Comparison of ENCODE assay signal across 1 cellular context in genomic region chr1:230978491-230979388, GRCh38.
TF ChIP-seq lines count a peak whose summit lies in the region.

Gene ARV1 (plus strand): TSS chr1:230979094. CDS start chr1:230979106, 12 bp downstream.
Gene TTC13 (minus strand): TSS chr1:230978861. CDS start chr1:230978830, 31 bp downstream.

TF ChIP-seq in HepG2, 621 proteins besides CTCF, POLR2A, EP300 and RAD21 (continued from another document and continues in another):
- peak; percentile 85; the same call in 1 of the 2 replicates for TF ChIP-seq ZNF792 (CRISPR knock-in tag; IDR thresholded peaks at IDR 0.05)
- no peak for TF ChIP-seq ZNF256 (CRISPR knock-in tag; conservative IDR thresholded peaks at IDR 0.05)
- TF ChIP-seq SP2 (CRISPR knock-in tag; IDR thresholded peaks at IDR 0.05) = peak; percentile 92
- TF ChIP-seq THAP8 (CRISPR knock-in tag; IDR thresholded peaks at IDR 0.05; ENCODE audit: borderline replicate concordance) = no peak
- peak; percentile 83; the same call in 1 of the 2 replicates for TF ChIP-seq MYPOP (CRISPR knock-in tag; IDR thresholded peaks at IDR 0.05)
- no peak for TF ChIP-seq ZBTB42 (CRISPR knock-in tag; IDR thresholded peaks at IDR 0.05)
- no peak for TF ChIP-seq FOXO4 (CRISPR knock-in tag; conservative IDR thresholded peaks at IDR 0.05)
- TF ChIP-seq CBX2 (IDR thresholded peaks at IDR 0.05; ENCODE audit: low read depth, low read length) = no peak
- TF ChIP-seq CBX2 (CRISPR knock-in tag; IDR thresholded peaks at IDR 0.05; ENCODE audit: low read depth) = no peak
- no peak for TF ChIP-seq ZBTB7B (CRISPR knock-in tag; IDR thresholded peaks at IDR 0.05)
- TF ChIP-seq SNAPC2 (CRISPR knock-in tag; IDR thresholded peaks at IDR 0.05) = peak; percentile 70; the same call in 1 of the 2 replicates
- no peak for TF ChIP-seq NR0B2 (CRISPR knock-in tag; IDR thresholded peaks at IDR 0.05)
- peak; percentile 49 for TF ChIP-seq BHLHE40 (IDR thresholded peaks at IDR 0.05; ENCODE audit: low read length)
- TF ChIP-seq EHMT2 (IDR thresholded peaks at IDR 0.05; ENCODE audit: borderline replicate concordance, low read depth, low read length) = no peak
- peak; percentile 89 for TF ChIP-seq MYC (CRISPR knock-in tag; IDR thresholded peaks at IDR 0.05; ENCODE audit: borderline replicate concordance)
- TF ChIP-seq NR2C2 (CRISPR knock-in tag; IDR thresholded peaks at IDR 0.05; ENCODE audit: borderline replicate concordance) = peak; percentile 90
- no peak for TF ChIP-seq SAFB2 (CRISPR knock-in tag; IDR thresholded peaks at IDR 0.05; ENCODE audit: borderline replicate concordance, low read depth)
- TF ChIP-seq TMF1 (CRISPR knock-in tag; IDR thresholded peaks at IDR 0.05; ENCODE audit: low read depth) = 0 out of 2 replicates have a peak, but pooled peaks have one; percentile 39
- TF ChIP-seq ZNF883 (CRISPR knock-in tag; IDR thresholded peaks at IDR 0.05; ENCODE audit: not compliant biosample characterization) = peak; percentile 70
- no peak for TF ChIP-seq ZBTB7A (CRISPR knock-in tag; IDR thresholded peaks at IDR 0.05)
- peak; percentile 95 for TF ChIP-seq SAP130 (CRISPR knock-in tag; IDR thresholded peaks at IDR 0.05; ENCODE audit: low read depth)
- peak; percentile 88 for TF ChIP-seq ZNF598 (CRISPR knock-in tag; IDR thresholded peaks at IDR 0.05; ENCODE audit: borderline replicate concordance)
- peak; percentile 87; the same call in 1 of the 2 replicates for TF ChIP-seq ZNF292 (CRISPR knock-in tag; IDR thresholded peaks at IDR 0.05; ENCODE audit: borderline replicate concordance, low read depth)
- peak; percentile 69; the same call in 1 of the 2 replicates for TF ChIP-seq MIXL1 (CRISPR knock-in tag; IDR thresholded peaks at IDR 0.05)
- peak; percentile 33 for TF ChIP-seq ELF3 (CRISPR knock-in tag; IDR thresholded peaks at IDR 0.05)
- peak; percentile 97 for TF ChIP-seq KAT8 (CRISPR knock-in tag; IDR thresholded peaks at IDR 0.05)
- TF ChIP-seq ZNF710 (CRISPR knock-in tag; IDR thresholded peaks at IDR 0.05; ENCODE audit: borderline replicate concordance) = peak; percentile 79; the same call in 1 of the 2 replicates
- peak; percentile 92 for TF ChIP-seq HDAC1 (CRISPR knock-in tag; IDR thresholded peaks at IDR 0.05)
- TF ChIP-seq MAFG (CRISPR knock-in tag; IDR thresholded peaks at IDR 0.05) = no peak
- TF ChIP-seq GRHL1 (CRISPR knock-in tag; conservative IDR thresholded peaks at IDR 0.05) = no peak
- no peak for TF ChIP-seq ZNF678 (CRISPR knock-in tag; IDR thresholded peaks at IDR 0.05)
- no peak for TF ChIP-seq SCMH1 (CRISPR knock-in tag; IDR thresholded peaks at IDR 0.05; ENCODE audit: borderline replicate concordance)
- TF ChIP-seq ZFAT (CRISPR knock-in tag; conservative IDR thresholded peaks at IDR 0.05) = no peak
- TF ChIP-seq SRSF1 (optimal IDR thresholded peaks at IDR 0.05; ENCODE audit: low read depth, low read length) = no peak
- no peak; the same call in 1 of the 2 replicates for TF ChIP-seq ZNF724P (CRISPR knock-in tag; IDR thresholded peaks at IDR 0.05; ENCODE audit: borderline replicate concordance)
- no peak for TF ChIP-seq ZNF432 (CRISPR knock-in tag; IDR thresholded peaks at IDR 0.05; ENCODE audit: borderline replicate concordance)
- no peak for TF ChIP-seq ATF4 (CRISPR knock-in tag; IDR thresholded peaks at IDR 0.05)
- no peak for TF ChIP-seq ZNF570 (CRISPR knock-in tag; IDR thresholded peaks at IDR 0.05; ENCODE audit: borderline replicate concordance)
- no peak for TF ChIP-seq MBD4 (IDR thresholded peaks at IDR 0.05; ENCODE audit: borderline replicate concordance, low read length)
- TF ChIP-seq ZC3H4 (CRISPR knock-in tag; IDR thresholded peaks at IDR 0.05; ENCODE audit: borderline replicate concordance) = no peak
- TF ChIP-seq NCOA1 (CRISPR knock-in tag; IDR thresholded peaks at IDR 0.05) = no peak
- TF ChIP-seq ZNF407 (CRISPR knock-in tag; IDR thresholded peaks at IDR 0.05; ENCODE audit: not compliant biosample characterization) = peak; percentile 65
- TF ChIP-seq GTF2F1 (IDR thresholded peaks at IDR 0.05; ENCODE audit: low read length) = no peak
- TF ChIP-seq FOXA1 (IDR thresholded peaks at IDR 0.05) = no peak
- 0 out of 2 replicates have a peak, but pooled peaks have one; percentile 41 for TF ChIP-seq FOXA1 (CRISPR knock-in tag; IDR thresholded peaks at IDR 0.05)
- TF ChIP-seq ZKSCAN8 (CRISPR knock-in tag; IDR thresholded peaks at IDR 0.05; ENCODE audit: borderline replicate concordance) = peak; percentile 60; the same call in 1 of the 2 replicates
- TF ChIP-seq TFDP2 (CRISPR knock-in tag; IDR thresholded peaks at IDR 0.05) = peak; percentile 74
